Comparison of ENCODE assay signal across 20 cellular contexts in genomic region chr16:57822018-57822553, GRCh38.
"Had no signal": no experiment of that assay in that cellular context is flagged by ENCODE, and none has a peak within 500 bp of the region (broad histone marks: within the 10 kb centered on the region; RNA-seq: fewer than 3 reads in every experiment).

No MANE protein-coding gene starts in this region.

- H3K4me3 ChIP-seq: colonic mucosa, mucosa of descending colon, spleen, thoracic aorta, upper lobe of left lung, uterus had no signal

- H3K27me3 ChIP-seq: colonic mucosa, spleen, upper lobe of left lung, uterus had no signal

- DNase-seq: colonic mucosa; dermis blood vessel endothelial cell; foreskin melanocyte; head of caudate nucleus; hypothalamus; kidney glomerular epithelial cell; mammary epithelial cell; mucosa of descending colon; naive thymus-derived CD8-positive, alpha-beta T cell; spleen; stimulated activated CD4-positive, alpha-beta T cell treated with anti-CD3 and anti-CD28 coated beads, Interleukin-2, amount 100 ng/mL, for 24 hours; stimulated activated CD4-positive, alpha-beta T cell treated with anti-CD3 and anti-CD28 coated beads, Interleukin-4, amount 100 ng/mL, for 4 hours; stimulated activated naive B cell treated with anti-CD40 and anti-IgM and Interleukin-4, amounts not matched to agents 10 μg/mL and 1 μg/mL and 100 μg/mL, for 72 hours; stimulated activated naive CD8-positive, alpha-beta T cell treated with anti-CD3 and anti-CD28 coated beads, Interleukin-15, amount 100 ng/mL, for 72 hours; upper lobe of left lung; uterus had no signal

- H3K9me3 ChIP-seq: colonic mucosa, mucosa of descending colon, neutrophil, spleen, thoracic aorta, upper lobe of left lung, uterus had no signal

- ATAC-seq: naive thymus-derived CD8-positive, alpha-beta T cell; sciatic nerve; stimulated activated naive B cell treated with anti-CD40 and anti-IgM and Interleukin-4, amounts not matched to agents 10 μg/mL and 1 μg/mL and 100 μg/mL, for 72 hours; stimulated activated naive CD8-positive, alpha-beta T cell treated with anti-CD3 and anti-CD28 coated beads, Interleukin-15, amount 100 ng/mL, for 72 hours had no signal

- FAIRE-seq: islet of Langerhans had no signal

- H3K4me1 Mint-ChIP-seq: naive thymus-derived CD8-positive, alpha-beta T cell; stimulated activated naive B cell treated with anti-CD40 and anti-IgM and Interleukin-4, amounts not matched to agents 10 μg/mL and 1 μg/mL and 100 μg/mL, for 72 hours; stimulated activated naive CD8-positive, alpha-beta T cell treated with anti-CD3 and anti-CD28 coated beads, Interleukin-15, amount 100 ng/mL, for 72 hours had no signal

- H3K27ac ChIP-seq: colonic mucosa, neutrophil, thoracic aorta, upper lobe of left lung, uterus had no signal

- H3K9me3 Mint-ChIP-seq: naive thymus-derived CD8-positive, alpha-beta T cell; stimulated activated naive B cell treated with anti-CD40 and anti-IgM and Interleukin-4, amounts not matched to agents 10 μg/mL and 1 μg/mL and 100 μg/mL, for 72 hours; stimulated activated naive CD8-positive, alpha-beta T cell treated with anti-CD3 and anti-CD28 coated beads, Interleukin-15, amount 100 ng/mL, for 72 hours had no signal

- H3K4me3 Mint-ChIP-seq: naive thymus-derived CD8-positive, alpha-beta T cell; stimulated activated naive B cell treated with anti-CD40 and anti-IgM and Interleukin-4, amounts not matched to agents 10 μg/mL and 1 μg/mL and 100 μg/mL, for 72 hours; stimulated activated naive CD8-positive, alpha-beta T cell treated with anti-CD3 and anti-CD28 coated beads, Interleukin-15, amount 100 ng/mL, for 72 hours had no signal

- H3K4me1 ChIP-seq: colonic mucosa, uterus had no signal

- H3K36me3 Mint-ChIP-seq: naive thymus-derived CD8-positive, alpha-beta T cell; stimulated activated naive B cell treated with anti-CD40 and anti-IgM and Interleukin-4, amounts not matched to agents 10 μg/mL and 1 μg/mL and 100 μg/mL, for 72 hours had no signal

- H3K36me3 ChIP-seq: colonic mucosa, neutrophil, spleen, thoracic aorta, upper lobe of left lung, uterus had no signal

- H3K27ac Mint-ChIP-seq: naive thymus-derived CD8-positive, alpha-beta T cell; stimulated activated naive B cell treated with anti-CD40 and anti-IgM and Interleukin-4, amounts not matched to agents 10 μg/mL and 1 μg/mL and 100 μg/mL, for 72 hours had no signal
